In the genomic region with DNA sequence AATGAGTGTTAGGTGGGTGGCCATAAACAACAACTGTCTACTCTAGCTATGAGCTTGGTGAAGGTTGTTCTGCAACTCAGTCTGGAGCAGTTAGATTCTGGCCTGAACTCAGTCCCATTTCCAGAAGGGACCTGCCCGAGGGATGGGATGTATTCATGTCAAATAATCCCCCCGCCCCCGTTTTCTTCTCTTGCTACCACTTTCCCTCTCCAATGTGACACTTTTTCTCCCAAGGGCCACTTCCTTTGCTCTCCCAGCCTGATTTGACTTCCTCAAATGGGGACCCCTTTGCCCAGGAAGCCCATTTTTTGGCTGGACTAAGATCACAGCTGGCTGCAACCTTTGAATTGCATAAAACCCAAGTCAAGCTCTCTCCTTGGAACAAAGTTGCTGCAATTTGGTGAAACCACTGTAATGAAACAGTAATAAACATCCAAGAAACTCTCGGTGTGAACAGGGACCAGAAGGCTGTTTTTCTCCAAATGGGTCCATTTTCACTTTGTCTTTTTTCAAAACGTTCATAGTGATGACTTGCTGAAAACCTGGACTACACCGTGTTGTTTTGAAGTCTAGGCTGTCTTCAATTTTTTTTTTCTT, we compare ENCODE assay signal across 24 cellular contexts.
A peak's percentile ranks its signal among the peaks of the same experiment; 100 is the strongest.
DNase-seq lines count a peak whose midpoint lies in the region; ATAC-seq and TF ChIP-seq lines count a peak whose summit lies in the region.
"Had no signal": no experiment of that assay in that cellular context is flagged by ENCODE, and none has a peak within 500 bp of the region (broad histone marks: within the 10 kb centered on the region; RNA-seq: fewer than 3 reads in every experiment).

No MANE protein-coding gene starts in this region.

- H4K20me1 ChIP-seq in SK-N-SH (ENCODE audit: insufficient read depth) = no peaks in the 10 kb centered on the region
- H4K20me1 ChIP-seq: BLaER1 treated with 17β-estradiol and CSF1 and Interleukin-3, amounts not matched to agents 10 nM and 100 nM had no signal

- CTCF ChIA-PET in SK-N-SH (lab: Yijun Ruan, JAX) = no interaction called here

- peak overlapping the region in 1 of 2 experiments; percentile 46; a peak in 1 of 4 replicates for H3K4me3 ChIP-seq in SK-N-SH (ENCODE audit: low read depth in 2 of 2, low read length in 1 of 2)
- no peak overlapping the region for H3K4me3 ChIP-seq in AG10803 (ENCODE audit: low read length)
- H3K4me3 ChIP-seq in psoas muscle = peak overlapping the region; percentile 34
- H3K4me3 ChIP-seq: BLaER1 treated with 17β-estradiol and CSF1 and Interleukin-3, amounts not matched to agents 10 nM and 100 nM; GM23338; MG63; SJCRH30 had no signal

- POLR2A ChIA-PET in SK-N-SH (lab: Yijun Ruan, JAX) = interaction anchor here (0.6 kb wide), 1 partner anchor 120 kb away, joined by 3 read pairs; no protein-coding TSS in a partner anchor

- H3K27me3 ChIP-seq in SK-N-SH (ENCODE audit: insufficient read depth) (peaks cover 5% of the 10 kb centered on the region; the same call in 1 of the 2 replicates), psoas muscle (ENCODE audit: insufficient read depth in 3 of 3, low read length in 2 of 3) (peaks cover 0 to 5% (median 4%) of the 10 kb centered on the region in 3 donors)
- H3K27me3 ChIP-seq: BLaER1 treated with 17β-estradiol and CSF1 and Interleukin-3, amounts not matched to agents 10 nM and 100 nM; MG63; SJCRH30 had no signal

- H3K9me2 ChIP-seq in SK-N-SH = no peaks in the 10 kb centered on the region

- no peak for DNase-seq in SK-N-SH
- peak; percentile 29 for DNase-seq in AG10803 (ENCODE audit: low read depth)
- DNase-seq in dedifferentiated amniotic fluid mesenchymal stem cell (ENCODE audit: extremely low spot score) = peak; percentile 19
- no peak for DNase-seq in psoas muscle
- no peak for DNase-seq in GM20000 (ENCODE audit: low spot score)
- no peak for DNase-seq in stimulated activated CD4-positive, alpha-beta T cell treated with anti-CD3 and anti-CD28 coated beads, Interleukin-15, amount 100 ng/mL, for 24 hours
- DNase-seq in ACHN = no peak
- DNase-seq: AML-193; CD4-positive, alpha-beta T cell; H9; HFFc6; KBM-7; NCI-H1105 treated with DMSO at 0.1 percent for 48 hours; NCI-H146; NCI-H2029; NCI-H2227 treated with DMSO at 0.1 percent for 48 hours; SJCRH30 had no signal

- peak overlapping the region; percentile 70; the same call in 1 of the 2 replicates for H3K4me2 ChIP-seq in SK-N-SH
- H3K4me2 ChIP-seq: BLaER1 treated with 17β-estradiol and CSF1 and Interleukin-3, amounts not matched to agents 10 nM and 100 nM; GM23338 had no signal

- TF ChIP-seq EP300 in SK-N-SH (IDR thresholded peaks at IDR 0.05; ENCODE audit: borderline replicate concordance in 1 of 2, low read depth in 1 of 2, low read length in 1 of 2) = no peak

- no peak; the same call in 2 of the 3 replicates for ATAC-seq in SK-N-SH treated with all-trans-retinoic acid at 6 μM for 48 hours
- ATAC-seq in psoas muscle = peak in 1 of 4 donors; percentile 45
- ATAC-seq: Panc1 had no signal

- H3F3A ChIP-seq in SK-N-SH (replicated peaks; ENCODE audit: insufficient read depth) = no peaks in the 10 kb centered on the region

- in situ Hi-C loops in ACHN (cut with HindIII; ENCODE audit: low pct_ligation_motif_present, low pct_unique_long_range_greater_than_20kb, low sequenced_read_pairs) = no loop called here

- H3K79me2 ChIP-seq in SK-N-SH (ENCODE audit: insufficient read depth) = no peaks in the 10 kb centered on the region

- H3K9ac ChIP-seq in SK-N-SH = no peak overlapping the region
- H3K9ac ChIP-seq: BLaER1 treated with 17β-estradiol and CSF1 and Interleukin-3, amounts not matched to agents 10 nM and 100 nM had no signal

- no peaks in the 10 kb centered on the region for H3K36me3 ChIP-seq in SK-N-SH (replicated peaks in 1 of 2; ENCODE audit: control insufficient read depth in 1 of 2, insufficient read depth in 2 of 2, low read length in 1 of 2)
- no peaks in the 10 kb centered on the region for H3K36me3 ChIP-seq in psoas muscle (ENCODE audit: insufficient read depth in 1 of 2, low read depth in 1 of 2)
- H3K36me3 ChIP-seq: BLaER1 treated with 17β-estradiol and CSF1 and Interleukin-3, amounts not matched to agents 10 nM and 100 nM; MG63; SJCRH30 had no signal

- intact Hi-C loops in psoas muscle (cut with DNase I) = no loop called here

- no peak for TF ChIP-seq RAD21 in SK-N-SH (IDR thresholded peaks at IDR 0.05; ENCODE audit: low read length)

- H3K4me1 ChIP-seq in SK-N-SH (ENCODE audit: control insufficient read depth in 1 of 2, insufficient read depth in 2 of 2, low read depth in 1 of 2, low read length in 1 of 2) = peaks cover 0 to 9% of the 10 kb centered on the region in 2 experiments; a peak in 2 of 4 replicates
- H3K4me1 ChIP-seq in psoas muscle = no peaks in the 10 kb centered on the region
- H3K4me1 ChIP-seq: BLaER1 treated with 17β-estradiol and CSF1 and Interleukin-3, amounts not matched to agents 10 nM and 100 nM had no signal

- H3K9me3 ChIP-seq in SK-N-SH (no peaks in the 10 kb centered on the region), psoas muscle (peaks cover 7% of the 10 kb centered on the region)
- H3K9me3 ChIP-seq: MG63, SJCRH30 had no signal

- TF ChIP-seq CTCF in SK-N-SH (IDR thresholded peaks at IDR 0.05) (no peak), AG10803 (conservative IDR thresholded peaks at IDR 0.05; ENCODE audit: low read length) (no peak), psoas muscle (IDR thresholded peaks at IDR 0.05) (no peak), GM20000 (IDR thresholded peaks at IDR 0.05; ENCODE audit: extremely low read depth, missing control alignments) (no peak)

- no peak overlapping the region for H3K27ac ChIP-seq in SK-N-SH (ENCODE audit: low read depth in 2 of 2, low read length in 1 of 2)
- H3K27ac ChIP-seq in psoas muscle = no peak overlapping the region
- H3K27ac ChIP-seq: 22Rv1; BLaER1 treated with 17β-estradiol and CSF1 and Interleukin-3, amounts not matched to agents 10 nM and 100 nM; RWPE1; SJCRH30 had no signal

- peak overlapping the region; percentile 9; the same call in 1 of the 2 replicates for H2AFZ ChIP-seq in SK-N-SH (ENCODE audit: low read depth)
- H2AFZ ChIP-seq: GM23338 had no signal

- WGBS in SK-N-SH (ENCODE audit: low lambda C conversion rate) = 36% methylated on average over 6 of the region's 6 CpGs
- 46 to 59% (median 49%) methylated on average over 6 of the region's 6 CpGs for WGBS in psoas muscle, 3 donors

TF ChIP-seq in SK-N-SH, 30 proteins besides CTCF, POLR2A, EP300 and RAD21:
- TF ChIP-seq RFX5 (IDR thresholded peaks at IDR 0.05; ENCODE audit: low read length) (no peak), SIN3A (IDR thresholded peaks at IDR 0.05; ENCODE audit: borderline replicate concordance, low read depth, low read length) (no peak), POLR2AphosphoS5 (IDR thresholded peaks at IDR 0.05; ENCODE audit: low read depth, low read length) (no peak), GATA2 (CRISPR knock-in tag; IDR thresholded peaks at IDR 0.05) (no peak), CHD2 (IDR thresholded peaks at IDR 0.05; ENCODE audit: low read length, partially characterized antibody) (no peak), NFIC (IDR thresholded peaks at IDR 0.05; ENCODE audit: borderline replicate concordance) (no peak), EZH2phosphoT487 (IDR thresholded peaks at IDR 0.05; ENCODE audit: borderline replicate concordance, low read depth) (no peak), YY1 (IDR thresholded peaks at IDR 0.05; ENCODE audit: low read depth) (no peak)
- TF ChIP-seq, protein P1, sequence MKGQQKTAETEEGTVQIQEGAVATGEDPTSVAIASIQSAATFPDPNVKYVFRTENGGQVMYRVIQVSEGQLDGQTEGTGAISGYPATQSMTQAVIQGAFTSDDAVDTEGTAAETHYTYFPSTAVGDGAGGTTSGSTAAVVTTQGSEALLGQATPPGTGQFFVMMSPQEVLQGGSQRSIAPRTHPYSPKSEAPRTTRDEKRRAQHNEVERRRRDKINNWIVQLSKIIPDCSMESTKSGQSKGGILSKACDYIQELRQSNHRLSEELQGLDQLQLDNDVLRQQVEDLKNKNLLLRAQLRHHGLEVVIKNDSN (IDR thresholded peaks at IDR 0.05; ENCODE audit: borderline replicate concordance, low read depth) = no peak

TF ChIP-seq in SK-N-SH treated with all-trans-retinoic acid at 6 μM for 48 hours, 23 proteins besides CTCF, POLR2A, EP300 and RAD21 (continues in another document):
- TF ChIP-seq ZNF565 (CRISPR knock-in tag; conservative IDR thresholded peaks at IDR 0.05; ENCODE audit: low read depth) (no peak), ZNF8 (CRISPR knock-in tag; IDR thresholded peaks at IDR 0.05) (no peak)
- TF ChIP-seq, protein P2, sequence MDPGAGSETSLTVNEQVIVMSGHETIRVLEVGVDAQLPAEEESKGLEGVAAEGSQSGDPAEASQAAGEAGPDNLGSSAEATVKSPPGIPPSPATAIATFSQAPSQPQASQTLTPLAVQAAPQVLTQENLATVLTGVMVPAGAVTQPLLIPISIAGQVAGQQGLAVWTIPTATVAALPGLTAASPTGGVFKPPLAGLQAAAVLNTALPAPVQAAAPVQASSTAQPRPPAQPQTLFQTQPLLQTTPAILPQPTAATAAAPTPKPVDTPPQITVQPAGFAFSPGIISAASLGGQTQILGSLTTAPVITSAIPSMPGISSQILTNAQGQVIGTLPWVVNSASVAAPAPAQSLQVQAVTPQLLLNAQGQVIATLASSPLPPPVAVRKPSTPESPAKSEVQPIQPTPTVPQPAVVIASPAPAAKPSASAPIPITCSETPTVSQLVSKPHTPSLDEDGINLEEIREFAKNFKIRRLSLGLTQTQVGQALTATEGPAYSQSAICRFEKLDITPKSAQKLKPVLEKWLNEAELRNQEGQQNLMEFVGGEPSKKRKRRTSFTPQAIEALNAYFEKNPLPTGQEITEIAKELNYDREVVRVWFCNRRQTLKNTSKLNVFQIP (CRISPR knock-in tag; IDR thresholded peaks at IDR 0.05; ENCODE audit: borderline replicate concordance, low read depth) = no peak

Comparison
In these comparisons a context has a peak if more than half of its experiments do, and no peak if none do; other contexts are left out.
1. DNase-seq: peak in AG10803 (single experiment) and dedifferentiated amniotic fluid mesenchymal stem cell (single experiment); none in SK-N-SH (single experiment), psoas muscle (0 of 2), GM20000 (single experiment), stimulated activated CD4-positive, alpha-beta T cell treated with anti-CD3 and anti-CD28 coated beads, Interleukin-15, amount 100 ng/mL, for 24 hours (single experiment) and ACHN (single experiment).